Comparison of ENCODE assay signal across 9 cellular contexts in the genomic region with DNA sequence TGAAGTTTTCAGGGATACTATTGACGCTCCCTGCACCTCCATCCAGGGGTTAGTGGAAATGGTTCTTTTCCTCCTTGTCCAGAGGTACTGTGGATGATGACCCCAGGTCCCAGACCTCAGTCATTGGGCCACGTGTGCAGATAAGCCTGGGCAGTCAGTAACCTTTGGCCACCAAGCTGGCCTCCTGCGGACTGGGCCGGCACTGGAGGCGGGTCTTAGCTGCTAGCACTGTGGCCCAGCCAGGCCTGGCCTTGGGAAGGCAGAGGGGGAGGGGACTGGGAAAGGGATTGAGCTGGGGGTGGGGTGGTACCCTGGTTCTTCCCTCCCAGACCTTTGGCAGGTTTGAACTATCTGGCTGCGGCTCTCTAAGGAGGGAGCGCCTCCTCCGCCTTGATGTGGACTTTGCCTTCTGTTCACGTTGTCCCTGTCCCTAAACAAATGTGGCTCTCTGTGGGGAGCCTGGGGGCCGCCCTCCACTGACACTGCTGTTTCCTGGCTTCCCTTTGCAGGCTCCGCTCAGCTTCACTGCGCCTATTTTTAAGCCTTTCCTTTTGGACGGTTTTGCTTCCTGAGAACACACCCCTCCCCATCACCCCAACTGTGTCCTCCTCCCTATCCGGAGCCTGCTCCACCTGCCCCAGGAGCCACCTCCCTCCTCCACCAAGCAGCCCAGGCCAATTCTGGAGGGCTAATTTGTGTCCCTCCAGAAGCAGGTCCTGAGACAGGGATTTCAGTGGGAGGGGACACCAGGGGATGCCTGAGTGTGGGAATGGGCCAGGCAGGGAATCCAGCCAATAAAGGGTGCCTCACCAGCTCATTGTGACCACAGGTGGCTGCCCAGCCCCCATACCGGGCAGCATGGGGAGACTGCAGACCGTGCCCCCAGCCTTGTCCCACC.
DNase-seq lines count a peak whose midpoint lies in the region; ATAC-seq and TF ChIP-seq lines count a peak whose summit lies in the region.
"Had no signal": no experiment of that assay in that cellular context is flagged by ENCODE, and none has a peak within 500 bp of the region (broad histone marks: within the 10 kb centered on the region; RNA-seq: fewer than 3 reads in every experiment).

No MANE protein-coding gene starts in this region.

- H3F3A ChIP-seq in PC-9 (ENCODE audit: insufficient read depth, low read depth) = no peaks in the 10 kb centered on the region

- ATAC-seq in body of pancreas (peak; percentile 50), left colon (peak; percentile 76), HG03521 (IDR thresholded peaks at IDR 0.05; ENCODE audit: unreplicated experiment) (no peak)

- H3K36me3 Mint-ChIP-seq in T-helper 2 cell treated with Interferon-gamma antibody and Interleukin-4, amounts not matched to agents 5 μg/mL and 100 μg/mL, for 36 hours (ENCODE audit: low read depth) = peaks cover 41% of the 10 kb centered on the region

- H3K9me2 ChIP-seq in PC-9 (ENCODE audit: insufficient read depth) = no peaks in the 10 kb centered on the region

- H3K79me2 ChIP-seq in PC-9 (ENCODE audit: low read depth) = peaks cover 22% of the 10 kb centered on the region

- H3K9me3 ChIP-seq in body of pancreas (no peaks in the 10 kb centered on the region), thyroid gland (no peaks in the 10 kb centered on the region), PC-9 (ENCODE audit: insufficient read depth, low read depth) (no peaks in the 10 kb centered on the region)

- POLR2A ChIA-PET in PC-9 (lab: Charles Lee; ENCODE audit: unreplicated experiment) = no interaction called here

- peak overlapping the region; percentile 92 for H3K27ac Mint-ChIP-seq in T-helper 2 cell treated with Interferon-gamma antibody and Interleukin-4, amounts not matched to agents 5 μg/mL and 100 μg/mL, for 36 hours

- H3K4me1 ChIP-seq in body of pancreas (peaks cover 84% of the 10 kb centered on the region), thyroid gland (peaks cover 46 to 68% of the 10 kb centered on the region in 2 donors), PC-9 (replicated peaks; ENCODE audit: insufficient read depth) (no peaks in the 10 kb centered on the region)

- peaks cover 68% of the 10 kb centered on the region for H3K4me1 Mint-ChIP-seq in T-helper 2 cell treated with Interferon-gamma antibody and Interleukin-4, amounts not matched to agents 5 μg/mL and 100 μg/mL, for 36 hours (ENCODE audit: low read depth)

- peak in 1 of 3 donors; percentile 17 for TF ChIP-seq POLR2A in body of pancreas (IDR thresholded peaks at IDR 0.05)
- no peak for TF ChIP-seq POLR2A in thyroid gland (IDR thresholded peaks at IDR 0.05)

- H3K4me2 ChIP-seq in PC-9 = no peak overlapping the region

- H3K36me3 ChIP-seq in body of pancreas (replicated peaks in 1 of 2; ENCODE audit: insufficient read depth in 1 of 2, low read depth in 2 of 2) (no peaks in the 10 kb centered on the region), thyroid gland (no peaks in the 10 kb centered on the region), PC-9 (ENCODE audit: low read depth) (no peaks in the 10 kb centered on the region)

- no peak for TF ChIP-seq CTCF in body of pancreas (IDR thresholded peaks at IDR 0.05)
- TF ChIP-seq CTCF in thyroid gland (IDR thresholded peaks at IDR 0.05) = no peak
- TF ChIP-seq CTCF in PC-9 (conservative IDR thresholded peaks at IDR 0.05) = no peak

- H2AFZ ChIP-seq in PC-9 = no peak overlapping the region

- 26 to 34% methylated on average over 9 to 16 of the region's 16 CpGs for WGBS in body of pancreas, 2 donors
- WGBS in thyroid gland, 2 donors = 50 to 73% methylated on average over 12 to 15 of the region's 16 CpGs

- no peaks in the 10 kb centered on the region for H3K27me3 Mint-ChIP-seq in T-helper 2 cell treated with Interferon-gamma antibody and Interleukin-4, amounts not matched to agents 5 μg/mL and 100 μg/mL, for 36 hours (ENCODE audit: low read depth)

- intact Hi-C loops in body of pancreas (cut with DNase I) (no loop called here), left colon (cut with DNase I, micrococcal nuclease) (no loop called here), thyroid gland (cut with DNase I) (no loop called here), PC-9 (cut with micrococcal nuclease; ENCODE audit: unreplicated experiment) (no loop called here)

- no TSS peak for BruUV-seq in PC-9 (replicated peaks; lab: Mats Ljungman, UMichigan)

- no peaks in the 10 kb centered on the region for H3K9me3 Mint-ChIP-seq in T-helper 2 cell treated with Interferon-gamma antibody and Interleukin-4, amounts not matched to agents 5 μg/mL and 100 μg/mL, for 36 hours

- H3K27me3 ChIP-seq in body of pancreas (no peaks in the 10 kb centered on the region), thyroid gland (no peaks in the 10 kb centered on the region), PC-9 (ENCODE audit: insufficient read depth, low read depth) (no peaks in the 10 kb centered on the region)

- peak overlapping the region; percentile 87 for H3K4me3 Mint-ChIP-seq in T-helper 2 cell treated with Interferon-gamma antibody and Interleukin-4, amounts not matched to agents 5 μg/mL and 100 μg/mL, for 36 hours

- H3K4me3 ChIP-seq in body of pancreas (no peak overlapping the region), thyroid gland (replicated peaks in 1 of 3) (no peak overlapping the region), PC-9 (no peak overlapping the region)

- CTCF ChIA-PET in PC-9 (lab: Charles Lee) = no interaction called here

- DNase-seq in T-helper 2 cell treated with Interferon-gamma antibody and Interleukin-4, amounts not matched to agents 5 μg/mL and 100 μg/mL, for 36 hours (ENCODE audit: low spot score) = no peak
- no peak for DNase-seq in T-helper 2 cell
- DNase-seq in body of pancreas = peak; percentile 64 to 74 (median 73)
- peak; percentile 77 to 79 for DNase-seq in left colon
- peak; percentile 60 to 72 for DNase-seq in thyroid gland
- DNase-seq in PC-9 = no peak
- DNase-seq in NAMALWA (ENCODE audit: low spot score) = no peak

- H3K27ac ChIP-seq in body of pancreas (peak overlapping the region; percentile 46 to 94 (median 86)), thyroid gland (peak overlapping the region; percentile 46 to 75 (median 70)), PC-9 (no peak overlapping the region)
- H3K27ac ChIP-seq: C4-2B had no signal

- H4K20me1 ChIP-seq in PC-9 (ENCODE audit: insufficient read depth) = peaks cover 40% of the 10 kb centered on the region

Comparison
In these comparisons a context has a peak if more than half of its experiments do, and no peak if none do; other contexts are left out.
1. DNase-seq: peak in body of pancreas (4 of 4), left colon (2 of 2) and thyroid gland (2 of 2); none in T-helper 2 cell treated with Interferon-gamma antibody and Interleukin-4, amounts not matched to agents 5 μg/mL and 100 μg/mL, for 36 hours (single experiment), T-helper 2 cell (0 of 5), PC-9 (0 of 2) and NAMALWA (single experiment).